In the genomic region with DNA sequence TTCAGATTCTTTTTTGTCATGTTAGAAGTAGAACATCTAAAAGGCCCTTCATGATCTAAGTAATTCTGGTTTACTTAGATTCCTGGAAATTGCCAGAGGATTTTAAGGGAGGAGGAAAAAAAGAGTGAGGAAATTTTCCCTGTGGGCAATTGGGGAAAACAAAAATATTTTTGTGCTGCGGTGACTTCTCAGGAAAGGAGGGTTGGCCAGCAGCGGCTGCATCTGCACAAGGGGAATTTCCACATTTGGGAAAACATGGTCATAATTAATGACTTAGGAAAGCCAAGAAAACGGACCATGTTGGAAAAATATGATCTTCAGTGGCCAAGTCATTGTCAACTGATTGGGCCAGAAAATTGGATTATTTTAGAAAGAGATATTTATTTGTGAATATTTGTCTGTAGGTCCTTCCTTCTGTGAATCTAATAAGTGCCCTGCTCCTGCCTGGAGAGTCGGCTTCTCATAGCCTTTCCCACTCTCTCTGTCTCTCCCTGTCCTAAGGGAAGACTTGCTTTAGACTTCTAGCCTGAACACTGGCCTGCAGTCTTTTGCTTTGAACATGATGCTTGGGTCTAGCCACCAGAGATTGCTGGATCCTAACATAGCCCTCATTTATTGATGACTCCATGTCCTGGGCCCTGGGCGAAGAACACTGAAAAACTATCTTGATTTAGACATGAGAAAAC, we compare ENCODE assay signal across 27 cellular contexts.
DNase-seq lines count a peak whose midpoint lies in the region; ATAC-seq and TF ChIP-seq lines count a peak whose summit lies in the region.
"Had no signal": no experiment of that assay in that cellular context is flagged by ENCODE, and none has a peak within 500 bp of the region (broad histone marks: within the 10 kb centered on the region; RNA-seq: fewer than 3 reads in every experiment).

No MANE protein-coding gene starts in this region.

- H3K27me3 ChIP-seq in esophagus squamous epithelium (no peaks in the 10 kb centered on the region), right atrium auricular region (no peaks in the 10 kb centered on the region)
- H3K27me3 ChIP-seq: BLaER1, cardiac muscle cell, SJSA1 had no signal

- DNase-seq in AG20443 (ENCODE audit: low spot score) (peak; percentile 59), esophagus squamous epithelium (lab: John Stamatoyannopoulos, UW) (no peak), right atrium auricular region (ENCODE audit: low spot score) (no peak), NCI-H1417 treated with DMSO at 0.1 percent for 48 hours (lab: John Stamatoyannopoulos, UW) (no peak), HFFc6 (no peak)
- DNase-seq: activated B cell treated with CpG ODN at 0.5 μM for 24 hours; activated naive CD4-positive, alpha-beta T cell treated with anti-CD3 and anti-CD28 coated beads, Interleukin-2, amount 50 U/mL, for 16 hours; endodermal cell; H9; head of caudate nucleus; kidney glomerular epithelial cell; NCI-H1105 treated with DMSO at 0.1 percent for 48 hours; NCI-H2029 treated with DMSO at 0.1 percent for 48 hours; NCI-H226; NCI-H69; stimulated activated CD8-positive, alpha-beta memory T cell treated with anti-CD3 and anti-CD28 coated beads, Interleukin-4, amount 100 ng/mL, for 48 hours; stimulated activated naive CD8-positive, alpha-beta T cell treated with anti-CD3 and anti-CD28 coated beads, Interleukin-15, amount 100 ng/mL, for 72 hours; T-helper 1 cell had no signal

- no peaks in the 10 kb centered on the region for H3K36me3 Mint-ChIP-seq in HFFc6 (ENCODE audit: low read depth)
- H3K36me3 Mint-ChIP-seq: memory B cell, type B pancreatic cell had no signal

- H3K36me3 ChIP-seq in esophagus squamous epithelium (no peaks in the 10 kb centered on the region), right atrium auricular region (no peaks in the 10 kb centered on the region)
- H3K36me3 ChIP-seq: BLaER1, cardiac muscle cell, SJSA1 had no signal

- H3K27me3 Mint-ChIP-seq in HFFc6 (ENCODE audit: insufficient read depth) = no peaks in the 10 kb centered on the region; the same call in 1 of the 2 replicates
- H3K27me3 Mint-ChIP-seq: activated B cell treated with CpG ODN at 0.5 μM for 24 hours; memory B cell; progenitor cell of endocrine pancreas; stimulated activated naive CD8-positive, alpha-beta T cell treated with anti-CD3 and anti-CD28 coated beads, Interleukin-15, amount 100 ng/mL, for 72 hours; type B pancreatic cell had no signal

- H3K4me3 ChIP-seq in esophagus squamous epithelium = no peak overlapping the region
- no peak overlapping the region for H3K4me3 ChIP-seq in right atrium auricular region
- H3K4me3 ChIP-seq in skin epidermis = no peak overlapping the region
- H3K4me3 ChIP-seq: BLaER1, cardiac muscle cell, SJSA1 had no signal

- no peak overlapping the region for H3K4me3 Mint-ChIP-seq in HFFc6
- H3K4me3 Mint-ChIP-seq: activated B cell treated with CpG ODN at 0.5 μM for 24 hours; endodermal cell; H9; memory B cell; stimulated activated naive CD8-positive, alpha-beta T cell treated with anti-CD3 and anti-CD28 coated beads, Interleukin-15, amount 100 ng/mL, for 72 hours; type B pancreatic cell had no signal

- H3K27ac Mint-ChIP-seq in HFFc6 = no peak overlapping the region
- H3K27ac Mint-ChIP-seq: activated B cell treated with CpG ODN at 0.5 μM for 24 hours; endodermal cell; memory B cell; progenitor cell of endocrine pancreas; stimulated activated naive CD8-positive, alpha-beta T cell treated with anti-CD3 and anti-CD28 coated beads, Interleukin-15, amount 100 ng/mL, for 72 hours; type B pancreatic cell had no signal

- H3K4me1 ChIP-seq in esophagus squamous epithelium = no peaks in the 10 kb centered on the region
- no peaks in the 10 kb centered on the region for H3K4me1 ChIP-seq in right atrium auricular region
- H3K4me1 ChIP-seq: BLaER1, SJSA1 had no signal

- intact Hi-C loops in esophagus squamous epithelium (cut with DNase I) = no loop called here

- H3K27ac ChIP-seq in esophagus squamous epithelium (peak overlapping the region in 3 of 4 donors; percentile 30 to 54 (median 42)), right atrium auricular region (peak overlapping the region; percentile 14 to 55), skin epidermis (peak overlapping the region in 13 of 21 experiments; percentile 20 to 86 (median 48))
- H3K27ac ChIP-seq: BLaER1, cardiac muscle cell, SJSA1 had no signal

- ATAC-seq in HG03045 (IDR thresholded peaks at IDR 0.05; ENCODE audit: unreplicated experiment) (no peak), HG02938 (IDR thresholded peaks at IDR 0.05; ENCODE audit: unreplicated experiment) (no peak)
- ATAC-seq: stimulated activated naive CD8-positive, alpha-beta T cell treated with anti-CD3 and anti-CD28 coated beads, Interleukin-15, amount 100 ng/mL, for 72 hours had no signal

- WGBS in esophagus squamous epithelium, 2 donors = 59 to 60% methylated on average over 5 of the region's 5 CpGs

- TF ChIP-seq POLR2A in esophagus squamous epithelium (IDR thresholded peaks at IDR 0.05) = no peak

- TF ChIP-seq CTCF in esophagus squamous epithelium (IDR thresholded peaks at IDR 0.05) = no peak
- no peak for TF ChIP-seq CTCF in right atrium auricular region (IDR thresholded peaks at IDR 0.05)
- no peak for TF ChIP-seq CTCF in HFFc6 (IDR thresholded peaks at IDR 0.05)

- H3K9me3 ChIP-seq in esophagus squamous epithelium = no peaks in the 10 kb centered on the region
- H3K9me3 ChIP-seq in right atrium auricular region = no peaks in the 10 kb centered on the region
- H3K9me3 ChIP-seq: BLaER1, SJSA1 had no signal

- H3K9me3 Mint-ChIP-seq in HFFc6 = no peaks in the 10 kb centered on the region
- H3K9me3 Mint-ChIP-seq: activated B cell treated with CpG ODN at 0.5 μM for 24 hours; endodermal cell; H9; memory B cell; stimulated activated naive CD8-positive, alpha-beta T cell treated with anti-CD3 and anti-CD28 coated beads, Interleukin-15, amount 100 ng/mL, for 72 hours; type B pancreatic cell had no signal

- H3K4me1 Mint-ChIP-seq in HFFc6 (ENCODE audit: low read depth) = peaks cover 13% of the 10 kb centered on the region
- H3K4me1 Mint-ChIP-seq: activated B cell treated with CpG ODN at 0.5 μM for 24 hours, endodermal cell, memory B cell had no signal
